ENCODE assay signal across 19 cellular contexts in the genomic region with DNA sequence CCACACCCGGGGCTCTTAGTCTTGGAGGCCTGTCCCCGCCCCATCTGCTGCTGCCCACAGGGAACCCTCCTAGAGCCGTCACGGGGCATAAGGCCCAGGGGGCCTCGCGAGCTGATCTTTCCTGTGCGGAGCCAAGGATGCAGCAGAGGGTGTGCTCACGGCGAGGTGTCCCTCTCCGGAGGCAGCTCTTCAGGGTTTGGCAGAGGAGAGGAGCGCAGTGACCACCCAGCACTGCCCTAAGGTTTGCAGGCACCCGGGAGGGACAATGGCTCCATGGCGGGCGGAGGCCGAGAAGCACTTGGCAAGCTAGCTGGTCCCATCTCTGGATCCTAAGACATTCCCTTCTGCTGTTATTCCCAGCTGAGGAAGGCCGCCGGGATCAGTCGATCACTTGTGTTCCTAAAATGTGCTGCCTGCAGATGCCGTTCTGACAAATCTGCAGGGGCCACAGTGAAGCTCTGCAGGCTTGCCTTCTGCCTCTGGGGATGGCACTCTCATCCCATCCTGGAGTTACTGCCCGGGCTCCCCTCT.
"Had no signal": no experiment of that assay in that cellular context is flagged by ENCODE, and none has a peak within 500 bp of the region (broad histone marks: within the 10 kb centered on the region; RNA-seq: fewer than 3 reads in every experiment).

No MANE protein-coding gene starts in this region.

- H3K9me3 Mint-ChIP-seq: activated naive CD8-positive, alpha-beta T cell treated with anti-CD3 and anti-CD28 coated beads, Interleukin-2, amount 50 U/mL, for 24 hours; activated T-helper 2 cell treated with anti-CD3 and anti-CD28 coated beads, Interferon-gamma antibody, Interleukin-2, Interleukin-4, amounts not matched to agents 10 μg/mL and 5 μg/mL and 100 μg/mL, durations not matched to agents 14 hours and 24 hours and 36 hours; T-helper 2 cell treated with Interferon-gamma antibody and Interleukin-4, amounts not matched to agents 5 μg/mL and 100 μg/mL, for 36 hours had no signal

- H3K4me1 Mint-ChIP-seq: activated naive CD8-positive, alpha-beta T cell treated with anti-CD3 and anti-CD28 coated beads, Interleukin-2, amount 50 U/mL, for 24 hours had no signal

- H3K36me3 ChIP-seq: gastrocnemius medialis, left lung, neutrophil, tibial artery had no signal

- H3K27ac ChIP-seq: gastrocnemius medialis, left lung, neutrophil, parathyroid adenoma, tibial artery had no signal

- H3K27ac Mint-ChIP-seq: activated naive CD4-positive, alpha-beta T cell treated with anti-CD3 and anti-CD28 coated beads for 36 hours; activated naive CD8-positive, alpha-beta T cell treated with anti-CD3 and anti-CD28 coated beads, Interleukin-2, amount 50 U/mL, for 24 hours; activated T-helper 2 cell treated with anti-CD3 and anti-CD28 coated beads, Interferon-gamma antibody, Interleukin-2, Interleukin-4, amounts not matched to agents 10 μg/mL and 5 μg/mL and 100 μg/mL, durations not matched to agents 14 hours and 24 hours and 36 hours; brain; naive thymus-derived CD8-positive, alpha-beta T cell; T-helper 2 cell treated with Interferon-gamma antibody and Interleukin-4, amounts not matched to agents 5 μg/mL and 100 μg/mL, for 36 hours had no signal

- H3K9me3 ChIP-seq: gastrocnemius medialis, left lung, neutrophil, tibial artery had no signal

- DNase-seq: activated CD4-positive, alpha-beta T cell treated with anti-CD3 and anti-CD28 coated beads, Interleukin-2, amount 50 U/mL, for 4 hours; activated naive CD4-positive, alpha-beta T cell treated with anti-CD3 and anti-CD28 coated beads for 36 hours; activated naive CD8-positive, alpha-beta T cell treated with anti-CD3 and anti-CD28 coated beads, Interleukin-2, amount 50 U/mL, for 24 hours; activated T-cell treated with anti-CD3 and anti-CD28 coated beads, Interleukin-2, amount 50 U/mL, for 1 hour; anterior cingulate cortex; central memory CD4-positive, alpha-beta T cell; gastrocnemius medialis; left lung; stimulated activated CD4-positive, alpha-beta T cell treated with anti-CD3 and anti-CD28 coated beads, Interleukin-12 subunit alpha, Interleukin-12 subunit beta, amount 100 ng/mL, for 4 hours; stimulated activated CD4-positive, alpha-beta T cell treated with anti-CD3 and anti-CD28 coated beads, Interleukin-1b, Interleukin-23, amount 100 ng/mL, for 48 hours; stimulated activated CD8-positive, alpha-beta memory T cell treated with anti-CD3 and anti-CD28 coated beads, Interleukin-4, amount 100 ng/mL, for 48 hours; stimulated activated naive CD4-positive, alpha-beta T cell; tibial artery had no signal

- H2AFZ ChIP-seq: parathyroid adenoma had no signal

- H3K4me1 ChIP-seq: gastrocnemius medialis, left lung, parathyroid adenoma, tibial artery had no signal

- H3K4me3 ChIP-seq: gastrocnemius medialis, left lung, tibial artery had no signal

- H3K79me2 ChIP-seq: parathyroid adenoma had no signal

- H3K4me3 Mint-ChIP-seq: activated naive CD4-positive, alpha-beta T cell treated with anti-CD3 and anti-CD28 coated beads for 36 hours; activated naive CD8-positive, alpha-beta T cell treated with anti-CD3 and anti-CD28 coated beads, Interleukin-2, amount 50 U/mL, for 24 hours; brain; naive thymus-derived CD8-positive, alpha-beta T cell; T-helper 2 cell treated with Interferon-gamma antibody and Interleukin-4, amounts not matched to agents 5 μg/mL and 100 μg/mL, for 36 hours had no signal

- H3K27me3 ChIP-seq: gastrocnemius medialis, left lung, neutrophil, tibial artery had no signal

- H3K27me3 Mint-ChIP-seq: brain had no signal

- H3K9ac ChIP-seq: parathyroid adenoma had no signal

- H3K36me3 Mint-ChIP-seq: brain; naive thymus-derived CD8-positive, alpha-beta T cell had no signal

- ATAC-seq: activated naive CD8-positive, alpha-beta T cell treated with anti-CD3 and anti-CD28 coated beads, Interleukin-2, amount 50 U/mL, for 24 hours; gastrocnemius medialis; left lung; naive thymus-derived CD8-positive, alpha-beta T cell had no signal
